25 cellular contexts compared by ENCODE assay signal in genomic region chr10:31526178-31526577, GRCh38.
"Had no signal": no experiment of that assay in that cellular context is flagged by ENCODE, and none has a peak within 500 bp of the region (broad histone marks: within the 10 kb centered on the region; RNA-seq: fewer than 3 reads in every experiment).

No MANE protein-coding gene starts in this region.

- H3K36me3 ChIP-seq: ovary had no signal

- H3K4me1 Mint-ChIP-seq: immature natural killer cell, mesothelial cell of epicardium, naive B cell, natural killer cell had no signal

- H3K9me3 ChIP-seq: lower lobe of right lung, ovary, right lobe of liver, stomach, testis, thyroid gland, transverse colon, upper lobe of left lung, vagina had no signal

- H3K27me3 ChIP-seq: ovary, right lobe of liver, stomach, testis, thyroid gland, transverse colon, upper lobe of left lung, vagina had no signal

- H3K4me3 ChIP-seq: lower lobe of right lung, ovary, right lobe of liver, smooth muscle cell, stomach, testis, thyroid gland, transverse colon, upper lobe of left lung, vagina had no signal

- H3K27ac ChIP-seq: lower lobe of right lung, ovary, right lobe of liver, testis, thyroid gland, transverse colon, vagina had no signal

- H3K36me3 Mint-ChIP-seq: mesothelial cell of epicardium had no signal

- DNase-seq: head of caudate nucleus; immature natural killer cell; kidney; mammary epithelial cell; naive B cell; natural killer cell; nephron progenitor cell; ovary; retina; right lobe of liver; stimulated activated CD4-positive, alpha-beta T cell treated with anti-CD3 and anti-CD28 coated beads, Interleukin-1b, Interleukin-23, amount 100 ng/mL, for 48 hours; stimulated activated CD4-positive, alpha-beta T cell treated with anti-CD3 and anti-CD28 coated beads, Interleukin-2, amount 100 ng/mL, for 48 hours; stimulated activated CD4-positive, alpha-beta T cell treated with anti-CD3 and anti-CD28 coated beads, Interleukin-4, amount 100 ng/mL, for 4 hours; stimulated activated CD8-positive, alpha-beta memory T cell treated with anti-CD3 and anti-CD28 coated beads, Interleukin-4, amount 100 ng/mL, for 48 hours; stimulated activated naive B cell treated with anti-CD40 and anti-IgM and Interleukin-4, amounts not matched to agents 10 μg/mL and 1 μg/mL and 100 μg/mL, for 72 hours; stimulated activated naive CD8-positive, alpha-beta T cell treated with anti-CD3 and anti-CD28 coated beads, Interleukin-15, Interleukin-2, amounts not matched to agents 100 U/mL and 50 U/mL, for 24 hours; stomach; testis; thyroid gland; transverse colon; upper lobe of left lung had no signal

- H3K27ac Mint-ChIP-seq: mesothelial cell of epicardium had no signal

- H3K4me3 Mint-ChIP-seq: immature natural killer cell; mesothelial cell of epicardium; naive B cell; natural killer cell; nephron progenitor cell; stimulated activated naive B cell treated with anti-CD40 and anti-IgM and Interleukin-4, amounts not matched to agents 10 μg/mL and 1 μg/mL and 100 μg/mL, for 72 hours had no signal

- H3K27me3 Mint-ChIP-seq: naive B cell; stimulated activated naive B cell treated with anti-CD40 and anti-IgM and Interleukin-4, amounts not matched to agents 10 μg/mL and 1 μg/mL and 100 μg/mL, for 72 hours had no signal

- H3K4me2 ChIP-seq: smooth muscle cell had no signal

- ATAC-seq: natural killer cell; right lobe of liver; stimulated activated naive B cell treated with anti-CD40 and anti-IgM and Interleukin-4, amounts not matched to agents 10 μg/mL and 1 μg/mL and 100 μg/mL, for 72 hours; stimulated activated naive CD8-positive, alpha-beta T cell treated with anti-CD3 and anti-CD28 coated beads, Interleukin-15, Interleukin-2, amounts not matched to agents 100 U/mL and 50 U/mL, for 24 hours had no signal

- H3K4me1 ChIP-seq: lower lobe of right lung, right lobe of liver, testis, thyroid gland, transverse colon, vagina had no signal

- H3K9me3 Mint-ChIP-seq: immature natural killer cell; mesothelial cell of epicardium; naive B cell; natural killer cell; nephron progenitor cell; stimulated activated naive B cell treated with anti-CD40 and anti-IgM and Interleukin-4, amounts not matched to agents 10 μg/mL and 1 μg/mL and 100 μg/mL, for 72 hours had no signal
